ENCODE assay signal across 1 cellular context in the genomic region with DNA sequence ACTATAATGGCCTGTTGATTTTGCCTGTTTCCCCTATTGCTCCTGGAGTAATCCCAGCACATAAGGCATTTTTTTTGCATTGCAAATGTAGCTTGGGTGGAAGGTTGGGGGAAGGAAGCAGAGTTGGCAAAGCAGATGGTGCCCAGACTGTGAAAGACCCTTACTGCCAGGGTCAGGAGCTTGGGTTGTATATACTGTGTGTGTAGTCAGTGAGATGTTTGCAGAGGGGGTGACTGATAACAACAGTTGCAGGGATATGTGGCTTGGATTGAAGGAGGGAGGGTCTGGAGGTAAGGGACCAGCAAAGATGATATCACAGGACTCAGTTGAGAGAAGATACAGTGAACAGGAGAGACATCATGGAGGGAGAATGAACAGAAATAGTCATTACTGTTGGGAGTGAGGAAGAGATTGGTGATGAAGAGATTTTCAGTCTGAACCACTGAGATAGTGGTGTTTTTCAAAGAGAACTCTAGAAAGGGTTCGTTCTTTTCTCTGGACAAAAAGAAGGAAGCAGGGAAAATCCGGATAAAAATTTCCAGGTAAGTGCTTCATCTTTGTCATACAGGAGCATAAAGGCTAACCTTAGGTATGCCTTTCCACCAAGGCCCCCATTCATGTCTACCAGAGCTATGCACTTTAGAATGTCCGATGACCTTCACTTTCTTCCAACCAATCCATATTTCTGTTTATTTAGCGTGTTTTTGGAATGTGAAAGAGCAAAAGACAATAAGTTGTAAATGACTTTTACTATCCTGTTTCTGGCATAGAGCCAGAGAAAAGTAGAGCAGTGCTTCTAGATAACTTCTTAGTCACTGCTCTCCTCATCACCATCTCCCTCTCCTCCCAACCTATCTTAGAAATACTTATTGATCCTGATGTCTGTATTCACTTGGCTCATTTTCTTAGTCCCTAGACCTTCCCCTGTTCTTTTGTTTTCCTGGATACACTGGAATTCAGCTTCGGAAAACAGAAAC.
TF ChIP-seq lines count a peak whose summit lies in the region.

No MANE protein-coding gene starts in this region.

TF ChIP-seq in HepG2, 621 proteins besides CTCF, POLR2A, EP300 and RAD21 (continued from another document and continues in another):
- TF ChIP-seq, protein P1, sequence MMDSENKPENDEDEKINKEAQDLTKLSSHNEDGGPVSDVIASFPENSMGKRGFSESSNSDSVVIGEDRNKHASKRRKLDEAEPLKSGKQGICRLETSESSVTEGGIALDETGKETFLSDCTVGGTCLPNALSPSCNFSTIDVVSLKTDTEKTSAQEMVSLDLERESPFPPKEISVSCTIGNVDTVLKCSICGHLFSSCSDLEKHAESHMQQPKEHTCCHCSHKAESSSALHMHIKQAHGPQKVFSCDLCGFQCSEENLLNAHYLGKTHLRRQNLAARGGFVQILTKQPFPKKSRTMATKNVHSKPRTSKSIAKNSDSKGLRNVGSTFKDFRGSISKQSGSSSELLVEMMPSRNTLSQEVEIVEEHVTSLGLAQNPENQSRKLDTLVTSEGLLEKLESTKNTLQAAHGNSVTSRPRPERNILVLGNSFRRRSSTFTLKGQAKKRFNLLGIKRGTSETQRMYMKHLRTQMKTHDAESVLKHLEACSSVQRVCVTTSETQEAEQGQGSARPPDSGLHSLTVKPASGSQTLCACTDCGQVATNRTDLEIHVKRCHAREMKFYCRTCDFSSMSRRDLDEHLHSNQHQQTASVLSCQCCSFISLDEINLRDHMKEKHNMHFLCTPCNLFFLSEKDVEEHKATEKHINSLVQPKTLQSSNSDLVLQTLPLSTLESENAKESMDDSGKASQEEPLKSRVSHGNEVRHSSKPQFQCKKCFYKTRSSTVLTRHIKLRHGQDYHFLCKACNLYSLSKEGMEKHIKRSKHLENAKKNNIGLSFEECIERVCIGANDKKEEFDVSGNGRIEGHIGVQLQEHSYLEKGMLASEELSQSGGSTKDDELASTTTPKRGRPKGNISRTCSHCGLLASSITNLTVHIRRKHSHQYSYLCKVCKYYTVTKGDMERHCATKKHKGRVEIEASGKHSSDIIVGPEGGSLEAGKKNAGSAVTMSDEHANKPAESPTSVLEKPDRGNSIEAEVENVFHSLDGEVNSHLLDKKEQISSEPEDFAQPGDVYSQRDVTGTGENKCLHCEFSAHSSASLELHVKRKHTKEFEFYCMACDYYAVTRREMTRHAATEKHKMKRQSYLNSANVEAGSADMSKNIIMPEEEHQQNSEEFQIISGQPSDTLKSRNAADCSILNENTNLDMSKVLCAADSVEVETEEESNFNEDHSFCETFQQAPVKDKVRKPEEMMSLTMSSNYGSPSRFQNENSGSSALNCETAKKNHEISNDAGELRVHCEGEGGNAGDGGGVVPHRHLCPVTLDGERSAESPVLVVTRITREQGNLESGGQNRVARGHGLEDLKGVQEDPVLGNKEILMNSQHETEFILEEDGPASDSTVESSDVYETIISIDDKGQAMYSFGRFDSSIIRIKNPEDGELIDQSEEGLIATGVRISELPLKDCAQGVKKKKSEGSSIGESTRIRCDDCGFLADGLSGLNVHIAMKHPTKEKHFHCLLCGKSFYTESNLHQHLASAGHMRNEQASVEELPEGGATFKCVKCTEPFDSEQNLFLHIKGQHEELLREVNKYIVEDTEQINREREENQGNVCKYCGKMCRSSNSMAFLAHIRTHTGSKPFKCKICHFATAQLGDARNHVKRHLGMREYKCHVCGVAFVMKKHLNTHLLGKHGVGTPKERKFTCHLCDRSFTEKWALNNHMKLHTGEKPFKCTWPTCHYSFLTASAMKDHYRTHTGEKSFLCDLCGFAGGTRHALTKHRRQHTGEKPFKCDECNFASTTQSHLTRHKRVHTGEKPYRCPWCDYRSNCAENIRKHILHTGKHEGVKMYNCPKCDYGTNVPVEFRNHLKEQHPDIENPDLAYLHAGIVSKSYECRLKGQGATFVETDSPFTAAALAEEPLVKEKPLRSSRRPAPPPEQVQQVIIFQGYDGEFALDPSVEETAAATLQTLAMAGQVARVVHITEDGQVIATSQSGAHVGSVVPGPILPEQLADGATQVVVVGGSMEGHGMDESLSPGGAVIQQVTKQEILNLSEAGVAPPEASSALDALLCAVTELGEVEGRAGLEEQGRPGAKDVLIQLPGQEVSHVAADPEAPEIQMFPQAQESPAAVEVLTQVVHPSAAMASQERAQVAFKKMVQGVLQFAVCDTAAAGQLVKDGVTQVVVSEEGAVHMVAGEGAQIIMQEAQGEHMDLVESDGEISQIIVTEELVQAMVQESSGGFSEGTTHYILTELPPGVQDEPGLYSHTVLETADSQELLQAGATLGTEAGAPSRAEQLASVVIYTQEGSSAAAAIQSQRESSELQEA (CRISPR knock-in tag; IDR thresholded peaks at IDR 0.05; ENCODE audit: not compliant biosample characterization): no peak
- TF ChIP-seq, protein P2, sequence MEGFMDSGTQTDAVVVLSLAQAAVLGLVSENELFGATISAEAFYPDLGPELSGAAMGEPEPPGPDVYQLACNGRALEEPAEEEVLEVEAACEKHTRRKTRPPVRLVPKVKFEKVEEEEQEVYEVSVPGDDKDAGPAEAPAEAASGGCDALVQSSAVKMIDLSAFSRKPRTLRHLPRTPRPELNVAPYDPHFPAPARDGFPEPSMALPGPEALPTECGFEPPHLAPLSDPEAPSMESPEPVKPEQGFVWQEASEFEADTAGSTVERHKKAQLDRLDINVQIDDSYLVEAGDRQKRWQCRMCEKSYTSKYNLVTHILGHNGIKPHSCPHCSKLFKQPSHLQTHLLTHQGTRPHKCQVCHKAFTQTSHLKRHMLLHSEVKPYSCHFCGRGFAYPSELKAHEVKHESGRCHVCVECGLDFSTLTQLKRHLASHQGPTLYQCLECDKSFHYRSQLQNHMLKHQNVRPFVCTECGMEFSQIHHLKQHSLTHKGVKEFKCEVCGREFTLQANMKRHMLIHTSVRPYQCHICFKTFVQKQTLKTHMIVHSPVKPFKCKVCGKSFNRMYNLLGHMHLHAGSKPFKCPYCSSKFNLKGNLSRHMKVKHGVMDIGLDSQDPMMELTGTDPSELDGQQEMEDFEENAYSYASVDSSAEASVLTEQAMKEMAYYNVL (CRISPR knock-in tag; IDR thresholded peaks at IDR 0.05; ENCODE audit: borderline replicate concordance): peak; percentile 99
- TF ChIP-seq ZNF777 (CRISPR knock-in tag; IDR thresholded peaks at IDR 0.05): 0 out of 2 replicates have a peak, but pooled peaks have one; percentile 28
- TF ChIP-seq, protein P3, sequence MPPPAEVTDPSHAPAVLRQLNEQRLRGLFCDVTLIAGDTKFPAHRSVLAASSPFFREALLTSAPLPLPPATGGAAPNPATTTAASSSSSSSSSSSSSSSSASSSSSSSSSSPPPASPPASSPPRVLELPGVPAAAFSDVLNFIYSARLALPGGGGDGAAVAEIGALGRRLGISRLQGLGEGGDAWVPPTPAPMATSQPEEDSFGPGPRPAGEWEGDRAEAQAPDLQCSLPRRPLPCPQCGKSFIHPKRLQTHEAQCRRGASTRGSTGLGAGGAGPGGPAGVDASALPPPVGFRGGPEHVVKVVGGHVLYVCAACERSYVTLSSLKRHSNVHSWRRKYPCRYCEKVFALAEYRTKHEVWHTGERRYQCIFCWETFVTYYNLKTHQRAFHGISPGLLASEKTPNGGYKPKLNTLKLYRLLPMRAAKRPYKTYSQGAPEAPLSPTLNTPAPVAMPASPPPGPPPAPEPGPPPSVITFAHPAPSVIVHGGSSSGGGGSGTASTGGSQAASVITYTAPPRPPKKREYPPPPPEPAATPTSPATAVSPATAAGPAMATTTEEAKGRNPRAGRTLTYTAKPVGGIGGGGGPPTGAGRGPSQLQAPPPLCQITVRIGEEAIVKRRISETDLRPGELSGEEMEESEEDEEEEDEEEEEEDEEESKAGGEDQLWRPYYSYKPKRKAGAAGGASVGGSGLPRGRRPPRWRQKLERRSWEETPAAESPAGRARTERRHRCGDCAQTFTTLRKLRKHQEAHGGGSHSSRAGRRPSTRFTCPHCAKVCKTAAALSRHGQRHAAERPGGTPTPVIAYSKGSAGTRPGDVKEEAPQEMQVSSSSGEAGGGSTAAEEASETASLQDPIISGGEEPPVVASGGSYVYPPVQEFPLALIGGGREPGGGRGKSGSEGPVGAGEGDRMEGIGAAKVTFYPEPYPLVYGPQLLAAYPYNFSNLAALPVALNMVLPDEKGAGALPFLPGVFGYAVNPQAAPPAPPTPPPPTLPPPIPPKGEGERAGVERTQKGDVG (CRISPR knock-in tag; IDR thresholded peaks at IDR 0.05; ENCODE audit: borderline replicate concordance): no peak
- TF ChIP-seq SALL2 (CRISPR knock-in tag; IDR thresholded peaks at IDR 0.05): no peak; the same call in 1 of the 2 replicates
- TF ChIP-seq, protein P4, sequence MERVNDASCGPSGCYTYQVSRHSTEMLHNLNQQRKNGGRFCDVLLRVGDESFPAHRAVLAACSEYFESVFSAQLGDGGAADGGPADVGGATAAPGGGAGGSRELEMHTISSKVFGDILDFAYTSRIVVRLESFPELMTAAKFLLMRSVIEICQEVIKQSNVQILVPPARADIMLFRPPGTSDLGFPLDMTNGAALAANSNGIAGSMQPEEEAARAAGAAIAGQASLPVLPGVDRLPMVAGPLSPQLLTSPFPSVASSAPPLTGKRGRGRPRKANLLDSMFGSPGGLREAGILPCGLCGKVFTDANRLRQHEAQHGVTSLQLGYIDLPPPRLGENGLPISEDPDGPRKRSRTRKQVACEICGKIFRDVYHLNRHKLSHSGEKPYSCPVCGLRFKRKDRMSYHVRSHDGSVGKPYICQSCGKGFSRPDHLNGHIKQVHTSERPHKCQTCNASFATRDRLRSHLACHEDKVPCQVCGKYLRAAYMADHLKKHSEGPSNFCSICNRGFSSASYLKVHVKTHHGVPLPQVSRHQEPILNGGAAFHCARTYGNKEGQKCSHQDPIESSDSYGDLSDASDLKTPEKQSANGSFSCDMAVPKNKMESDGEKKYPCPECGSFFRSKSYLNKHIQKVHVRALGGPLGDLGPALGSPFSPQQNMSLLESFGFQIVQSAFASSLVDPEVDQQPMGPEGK (CRISPR knock-in tag; IDR thresholded peaks at IDR 0.05): peak; percentile 40; the same call in 1 of the 2 replicates
- no peak for TF ChIP-seq GTF3A (CRISPR knock-in tag; conservative IDR thresholded peaks at IDR 0.05)
- TF ChIP-seq NAIF1 (CRISPR knock-in tag; IDR thresholded peaks at IDR 0.05; ENCODE audit: borderline replicate concordance): no peak
- no peak for TF ChIP-seq ZC3H13 (CRISPR knock-in tag; IDR thresholded peaks at IDR 0.05)
- TF ChIP-seq FOXA3 (CRISPR knock-in tag; IDR thresholded peaks at IDR 0.05): peak; percentile 98
- TF ChIP-seq, protein P5, sequence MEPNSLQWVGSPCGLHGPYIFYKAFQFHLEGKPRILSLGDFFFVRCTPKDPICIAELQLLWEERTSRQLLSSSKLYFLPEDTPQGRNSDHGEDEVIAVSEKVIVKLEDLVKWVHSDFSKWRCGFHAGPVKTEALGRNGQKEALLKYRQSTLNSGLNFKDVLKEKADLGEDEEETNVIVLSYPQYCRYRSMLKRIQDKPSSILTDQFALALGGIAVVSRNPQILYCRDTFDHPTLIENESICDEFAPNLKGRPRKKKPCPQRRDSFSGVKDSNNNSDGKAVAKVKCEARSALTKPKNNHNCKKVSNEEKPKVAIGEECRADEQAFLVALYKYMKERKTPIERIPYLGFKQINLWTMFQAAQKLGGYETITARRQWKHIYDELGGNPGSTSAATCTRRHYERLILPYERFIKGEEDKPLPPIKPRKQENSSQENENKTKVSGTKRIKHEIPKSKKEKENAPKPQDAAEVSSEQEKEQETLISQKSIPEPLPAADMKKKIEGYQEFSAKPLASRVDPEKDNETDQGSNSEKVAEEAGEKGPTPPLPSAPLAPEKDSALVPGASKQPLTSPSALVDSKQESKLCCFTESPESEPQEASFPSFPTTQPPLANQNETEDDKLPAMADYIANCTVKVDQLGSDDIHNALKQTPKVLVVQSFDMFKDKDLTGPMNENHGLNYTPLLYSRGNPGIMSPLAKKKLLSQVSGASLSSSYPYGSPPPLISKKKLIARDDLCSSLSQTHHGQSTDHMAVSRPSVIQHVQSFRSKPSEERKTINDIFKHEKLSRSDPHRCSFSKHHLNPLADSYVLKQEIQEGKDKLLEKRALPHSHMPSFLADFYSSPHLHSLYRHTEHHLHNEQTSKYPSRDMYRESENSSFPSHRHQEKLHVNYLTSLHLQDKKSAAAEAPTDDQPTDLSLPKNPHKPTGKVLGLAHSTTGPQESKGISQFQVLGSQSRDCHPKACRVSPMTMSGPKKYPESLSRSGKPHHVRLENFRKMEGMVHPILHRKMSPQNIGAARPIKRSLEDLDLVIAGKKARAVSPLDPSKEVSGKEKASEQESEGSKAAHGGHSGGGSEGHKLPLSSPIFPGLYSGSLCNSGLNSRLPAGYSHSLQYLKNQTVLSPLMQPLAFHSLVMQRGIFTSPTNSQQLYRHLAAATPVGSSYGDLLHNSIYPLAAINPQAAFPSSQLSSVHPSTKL (CRISPR knock-in tag; IDR thresholded peaks at IDR 0.05): peak; percentile 99
- TF ChIP-seq, protein P6, sequence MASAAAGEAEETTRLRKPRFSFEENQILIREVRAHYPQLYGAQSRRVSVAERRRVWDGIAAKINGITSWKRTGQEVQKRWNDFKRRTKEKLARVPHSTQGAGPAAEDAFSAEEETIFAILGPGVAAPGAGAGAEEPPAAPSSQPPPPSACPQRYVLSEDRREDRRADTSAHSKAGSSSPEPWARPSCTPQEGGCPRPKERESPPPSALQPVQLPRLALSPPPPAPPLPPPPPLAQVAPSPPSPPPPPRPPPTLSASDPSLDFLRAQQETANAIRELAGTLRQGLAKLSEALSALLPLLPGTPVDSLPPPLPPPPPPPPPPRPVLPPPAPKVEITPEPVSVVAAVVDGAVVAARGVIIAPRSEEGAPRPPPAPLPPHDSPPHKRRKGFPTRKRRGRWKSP (CRISPR knock-in tag; IDR thresholded peaks at IDR 0.05): 0 out of 2 replicates have a peak, but pooled peaks have one; percentile 28
- peak; percentile 65; the same call in 1 of the 2 replicates for TF ChIP-seq TOE1 (CRISPR knock-in tag; IDR thresholded peaks at IDR 0.05)
- no peak for TF ChIP-seq ZNF101 (CRISPR knock-in tag; IDR thresholded peaks at IDR 0.05; ENCODE audit: borderline replicate concordance, low read depth)
- TF ChIP-seq MED1 (CRISPR knock-in tag; IDR thresholded peaks at IDR 0.05): peak; percentile 86
- peak; percentile 48; the same call in 1 of the 2 replicates for TF ChIP-seq ZNF7 (CRISPR knock-in tag; IDR thresholded peaks at IDR 0.05)
- no peak for TF ChIP-seq TARDBP (CRISPR knock-in tag; IDR thresholded peaks at IDR 0.05)
- TF ChIP-seq, protein P7, sequence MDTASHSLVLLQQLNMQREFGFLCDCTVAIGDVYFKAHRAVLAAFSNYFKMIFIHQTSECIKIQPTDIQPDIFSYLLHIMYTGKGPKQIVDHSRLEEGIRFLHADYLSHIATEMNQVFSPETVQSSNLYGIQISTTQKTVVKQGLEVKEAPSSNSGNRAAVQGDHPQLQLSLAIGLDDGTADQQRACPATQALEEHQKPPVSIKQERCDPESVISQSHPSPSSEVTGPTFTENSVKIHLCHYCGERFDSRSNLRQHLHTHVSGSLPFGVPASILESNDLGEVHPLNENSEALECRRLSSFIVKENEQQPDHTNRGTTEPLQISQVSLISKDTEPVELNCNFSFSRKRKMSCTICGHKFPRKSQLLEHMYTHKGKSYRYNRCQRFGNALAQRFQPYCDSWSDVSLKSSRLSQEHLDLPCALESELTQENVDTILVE (CRISPR knock-in tag; IDR thresholded peaks at IDR 0.05): peak; percentile 87
- TF ChIP-seq, protein P8, sequence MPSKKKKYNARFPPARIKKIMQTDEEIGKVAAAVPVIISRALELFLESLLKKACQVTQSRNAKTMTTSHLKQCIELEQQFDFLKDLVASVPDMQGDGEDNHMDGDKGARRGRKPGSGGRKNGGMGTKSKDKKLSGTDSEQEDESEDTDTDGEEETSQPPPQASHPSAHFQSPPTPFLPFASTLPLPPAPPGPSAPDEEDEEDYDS (CRISPR knock-in tag; IDR thresholded peaks at IDR 0.05): peak; percentile 54; the same call in 1 of the 2 replicates
- no peak for TF ChIP-seq SNAI1 (CRISPR knock-in tag; IDR thresholded peaks at IDR 0.05; ENCODE audit: borderline replicate concordance)
